In genomic region chr10:126250527-126251310, GRCh38 we compare ENCODE assay signal across 15 cellular contexts.
DNase-seq lines count a peak whose midpoint lies in the region; ATAC-seq and TF ChIP-seq lines count a peak whose summit lies in the region.
"Had no signal": no experiment of that assay in that cellular context is flagged by ENCODE, and none has a peak within 500 bp of the region (broad histone marks: within the 10 kb centered on the region; RNA-seq: fewer than 3 reads in every experiment).

No MANE protein-coding gene starts in this region.

- no peak for TF ChIP-seq CTCF in HEK293 (tag by site-specific recombination; IDR thresholded peaks at IDR 0.05)
- TF ChIP-seq CTCF in CD8-positive, alpha-beta T cell (IDR thresholded peaks at IDR 0.05), result no peak

- H3K9me3 ChIP-seq in HEK293 (ENCODE audit: control insufficient read depth, insufficient read depth, low read depth, low read length), result no peaks in the 10 kb centered on the region
- H3K9me3 ChIP-seq in CD8-positive, alpha-beta T cell (ENCODE audit: low read length), result no peaks in the 10 kb centered on the region
- H3K9me3 ChIP-seq: SJCRH30 had no signal

- H3K27me3 ChIP-seq in ACC112 (ENCODE audit: insufficient read depth, low read length), result no peaks in the 10 kb centered on the region
- no peaks in the 10 kb centered on the region for H3K27me3 ChIP-seq in CD8-positive, alpha-beta T cell (ENCODE audit: insufficient read depth, low read length)
- H3K27me3 ChIP-seq: SJCRH30 had no signal

- peaks cover 5% of the 10 kb centered on the region for H3K27me3 Mint-ChIP-seq in CD8-positive, alpha-beta T cell (ENCODE audit: low read depth)

- in situ Hi-C loops in ACHN (cut with HindIII; ENCODE audit: low pct_ligation_motif_present, low pct_unique_long_range_greater_than_20kb, low sequenced_read_pairs), result no loop called here

- H3K27ac ChIP-seq in ACC112 (ENCODE audit: low read depth, low read length) (peak overlapping the region; percentile 64), HEK293 (ENCODE audit: extremely low read depth, low read depth, low read length) (peak overlapping the region; percentile 94)
- no peak overlapping the region for H3K27ac ChIP-seq in CD8-positive, alpha-beta T cell (ENCODE audit: low read depth, low read length)
- H3K27ac ChIP-seq: SJCRH30 had no signal

- H3K4me1 Mint-ChIP-seq in CD8-positive, alpha-beta T cell (ENCODE audit: low read depth), result no peaks in the 10 kb centered on the region

- peak; percentile 68 for DNase-seq in fibroblast of gingiva (ENCODE audit: low read depth)
- DNase-seq in iris pigment epithelial cell (ENCODE audit: low read depth), result peak; percentile 58
- DNase-seq in ACHN, result no peak
- no peak for DNase-seq in DMS53 (lab: John Stamatoyannopoulos, UW)
- no peak for DNase-seq in CD8-positive, alpha-beta T cell
- DNase-seq: Karpas-422, NCI-H1417 treated with DMSO at 0.1 percent for 48 hours, NCI-H2029, NCI-H2171 treated with DMSO at 0.1 percent for 48 hours, NCI-H774, RPMI8226 had no signal

- no peaks in the 10 kb centered on the region for H3K36me3 Mint-ChIP-seq in CD8-positive, alpha-beta T cell

- H3K4me3 ChIP-seq in ACC112 (ENCODE audit: low read depth, low read length), result no peak overlapping the region
- no peak overlapping the region for H3K4me3 ChIP-seq in HEK293 (ENCODE audit: low read depth, low read length)
- H3K4me3 ChIP-seq in CD8-positive, alpha-beta T cell (ENCODE audit: low read depth, low read length), result no peak overlapping the region
- H3K4me3 ChIP-seq: SJCRH30 had no signal

- ATAC-seq in esophagus mucosa, result no peak
- ATAC-seq in CD8-positive, alpha-beta T cell, result no peak

- H3K36me3 ChIP-seq in ACC112 (ENCODE audit: insufficient read depth, low read length), result 0 out of 2 replicates have a peak, but pooled peaks cover 5% of the 10 kb centered on the region
- no peaks in the 10 kb centered on the region for H3K36me3 ChIP-seq in HEK293 (ENCODE audit: control insufficient read depth in 2 of 2, insufficient read depth in 1 of 2, low read length in 2 of 2)
- H3K36me3 ChIP-seq in CD8-positive, alpha-beta T cell (ENCODE audit: insufficient read depth, low read length), result no peaks in the 10 kb centered on the region
- H3K36me3 ChIP-seq: SJCRH30 had no signal

- H2AFZ ChIP-seq in ACC112 (ENCODE audit: low read length, unreplicated experiment), result no peak overlapping the region

- no peak overlapping the region for H3K4me3 Mint-ChIP-seq in CD8-positive, alpha-beta T cell

- no peak overlapping the region for H3K27ac Mint-ChIP-seq in CD8-positive, alpha-beta T cell

- peaks cover 9% of the 10 kb centered on the region for H3K9me3 Mint-ChIP-seq in CD8-positive, alpha-beta T cell

- POLR2A ChIA-PET in HEK293 (lab: Yijun Ruan, JAX), result no interaction called here
- POLR2A ChIA-PET in CD8-positive, alpha-beta T cell (lab: Charles Lee), result no interaction called here

- H3K4me1 ChIP-seq in ACC112 (ENCODE audit: control insufficient read depth, insufficient read depth, low read length, unreplicated experiment) (peaks cover 62% of the 10 kb centered on the region), HEK293 (ENCODE audit: control insufficient read depth, insufficient read depth, low read length) (peaks cover 46% of the 10 kb centered on the region)
- no peaks in the 10 kb centered on the region for H3K4me1 ChIP-seq in CD8-positive, alpha-beta T cell (ENCODE audit: insufficient read depth, low read length)

- H3K79me2 ChIP-seq in ACC112 (ENCODE audit: control insufficient read depth, insufficient read depth, low read length, unreplicated experiment), result peaks cover 4% of the 10 kb centered on the region

- intact Hi-C loops in CD8-positive, alpha-beta T cell (cut with DNase I, micrococcal nuclease), result no loop called here

- CTCF ChIA-PET in HEK293 (lab: Yijun Ruan, JAX), result no interaction called here
- CTCF ChIA-PET in CD8-positive, alpha-beta T cell (lab: Charles Lee), result no interaction called here

TF ChIP-seq in HEK293, 187 proteins besides CTCF, POLR2A, EP300 and RAD21:
- TF ChIP-seq ZNF266 (tag by site-specific recombination; IDR thresholded peaks at IDR 0.05; ENCODE audit: low read depth) (no peak), ZNF549 (tag by site-specific recombination; IDR thresholded peaks at IDR 0.05) (no peak), ZNF596 (tag by site-specific recombination; IDR thresholded peaks at IDR 0.05) (no peak), ZSCAN4 (tag by site-specific recombination; IDR thresholded peaks at IDR 0.05) (no peak), ZNF544 (tag by site-specific recombination; IDR thresholded peaks at IDR 0.05) (no peak), ZBTB17 (tag by site-specific recombination; IDR thresholded peaks at IDR 0.05) (no peak)

Comparison
In these comparisons a context has a peak if more than half of its experiments do, and no peak if none do; other contexts are left out.
1. DNase-seq: peak in fibroblast of gingiva (single experiment) and iris pigment epithelial cell (single experiment); none in ACHN (single experiment), DMS53 (single experiment) and CD8-positive, alpha-beta T cell (0 of 7).